Comparison of ENCODE assay signal across 19 cellular contexts in genomic region chr20:22581437-22582385, GRCh38. TPM values are rescaled to one million over a fixed set of nuclear protein-coding genes. Genes with fewer than 3 reads are reported as not detected.
A peak's percentile ranks its signal among the peaks of the same experiment; 100 is the strongest.
DNase-seq lines count a peak whose midpoint lies in the region; ATAC-seq and TF ChIP-seq lines count a peak whose summit lies in the region.
"Had no signal": no experiment of that assay in that cellular context is flagged by ENCODE, and none has a peak within 500 bp of the region (broad histone marks: within the 10 kb centered on the region; RNA-seq: fewer than 3 reads in every experiment).

No MANE protein-coding gene starts in this region.

- intact Hi-C loops in colonic mucosa (cut with DNase I), result loop anchor here (2.0 kb wide), 1 partner anchor 91 kb away; no protein-coding TSS in a partner anchor
- intact Hi-C loops in CD8-positive, alpha-beta T cell (cut with DNase I, micrococcal nuclease), result no loop called here
- intact Hi-C loops in esophagus squamous epithelium (cut with DNase I), result no loop called here

- no peak overlapping the region for H3K4me2 ChIP-seq in BLaER1 treated with 17β-estradiol and CSF1 and Interleukin-3, amounts not matched to agents 10 nM and 100 nM

- H3K27me3 ChIP-seq in BLaER1 treated with 17β-estradiol and CSF1 and Interleukin-3, amounts not matched to agents 10 nM and 100 nM, result peaks cover 99 to 100% (median 100%) of the 10 kb centered on the region in 11 experiments
- peaks cover 38% of the 10 kb centered on the region for H3K27me3 ChIP-seq in colonic mucosa
- H3K27me3 ChIP-seq in CD8-positive, alpha-beta T cell (ENCODE audit: insufficient read depth, low read length), result peaks cover 6% of the 10 kb centered on the region
- H3K27me3 ChIP-seq in esophagus squamous epithelium, result peaks cover 26 to 100% (median 41%) of the 10 kb centered on the region in 4 donors

- H3K4me1 Mint-ChIP-seq in neural crest cell, result peaks cover 4% of the 10 kb centered on the region
- no peaks in the 10 kb centered on the region for H3K4me1 Mint-ChIP-seq in CD8-positive, alpha-beta T cell (ENCODE audit: low read depth)
- H3K4me1 Mint-ChIP-seq: activated CD4-positive, alpha-beta T cell treated with anti-CD3 and anti-CD28 coated beads for 36 hours; CD4-positive, CD25-positive, alpha-beta regulatory T cell; memory B cell had no signal

- 38 to 43% methylated on average over 13 to 26 of the region's 54 CpGs for WGBS in esophagus squamous epithelium, 2 donors

- ATAC-seq in CD8-positive, alpha-beta T cell, result no peak
- ATAC-seq: activated CD4-positive, alpha-beta T cell treated with anti-CD3 and anti-CD28 coated beads for 36 hours had no signal

- TF ChIP-seq CTCF in colonic mucosa (IDR thresholded peaks at IDR 0.05) (no peak), neural crest cell (conservative IDR thresholded peaks at IDR 0.05) (no peak), esophagus squamous epithelium (IDR thresholded peaks at IDR 0.05) (no peak)
- no peak for TF ChIP-seq CTCF in CD8-positive, alpha-beta T cell (IDR thresholded peaks at IDR 0.05)

- peak overlapping the region; percentile 71 for H3K4me3 Mint-ChIP-seq in neural crest cell
- no peak overlapping the region for H3K4me3 Mint-ChIP-seq in CD8-positive, alpha-beta T cell
- H3K4me3 Mint-ChIP-seq: activated CD4-positive, alpha-beta T cell treated with anti-CD3 and anti-CD28 coated beads for 36 hours; CD4-positive, CD25-positive, alpha-beta regulatory T cell; memory B cell had no signal

- no peaks in the 10 kb centered on the region for H3K36me3 Mint-ChIP-seq in neural crest cell (ENCODE audit: low read depth)
- no peaks in the 10 kb centered on the region for H3K36me3 Mint-ChIP-seq in CD8-positive, alpha-beta T cell
- H3K36me3 Mint-ChIP-seq: CD4-positive, CD25-positive, alpha-beta regulatory T cell; memory B cell had no signal

- no peak overlapping the region for H3K9ac ChIP-seq in BLaER1 treated with 17β-estradiol and CSF1 and Interleukin-3, amounts not matched to agents 10 nM and 100 nM
- H3K9ac ChIP-seq in colonic mucosa (ENCODE audit: low read depth in 2 of 2, low read length in 2 of 2), result no peak overlapping the region

- CTCF ChIA-PET in CD8-positive, alpha-beta T cell (lab: Charles Lee), result no interaction called here

- POLR2A ChIA-PET in CD8-positive, alpha-beta T cell (lab: Charles Lee), result no interaction called here

- H3K27ac Mint-ChIP-seq in neural crest cell (ENCODE audit: unreplicated experiment), result no peak overlapping the region
- no peak overlapping the region for H3K27ac Mint-ChIP-seq in CD8-positive, alpha-beta T cell
- H3K27ac Mint-ChIP-seq: activated CD4-positive, alpha-beta T cell treated with anti-CD3 and anti-CD28 coated beads for 36 hours; CD4-positive, CD25-positive, alpha-beta regulatory T cell; memory B cell had no signal

- peaks cover 3 to 14% (median 6%) of the 10 kb centered on the region in 10 experiments; a peak in 11 of 20 replicates for H3K4me1 ChIP-seq in BLaER1 treated with 17β-estradiol and CSF1 and Interleukin-3, amounts not matched to agents 10 nM and 100 nM
- peaks cover 4% of the 10 kb centered on the region for H3K4me1 ChIP-seq in colonic mucosa
- no peaks in the 10 kb centered on the region for H3K4me1 ChIP-seq in CD8-positive, alpha-beta T cell (ENCODE audit: insufficient read depth, low read length)
- H3K4me1 ChIP-seq in esophagus squamous epithelium, result peaks cover 16 to 66% (median 32%) of the 10 kb centered on the region in 3 donors

- H3K9me3 Mint-ChIP-seq in neural crest cell, result no peaks in the 10 kb centered on the region
- no peaks in the 10 kb centered on the region for H3K9me3 Mint-ChIP-seq in CD8-positive, alpha-beta T cell

- H3K9me3 ChIP-seq in BLaER1 treated with 17β-estradiol and CSF1 and Interleukin-3, amounts not matched to agents 10 nM and 100 nM (replicated peaks in 1 of 11), result peaks cover 71 to 89% (median 86%) of the 10 kb centered on the region in 11 experiments
- no peaks in the 10 kb centered on the region for H3K9me3 ChIP-seq in colonic mucosa
- no peaks in the 10 kb centered on the region for H3K9me3 ChIP-seq in CD8-positive, alpha-beta T cell (ENCODE audit: low read length)
- no peaks in the 10 kb centered on the region for H3K9me3 ChIP-seq in esophagus squamous epithelium
- H3K9me3 ChIP-seq: ascending aorta had no signal

- peak overlapping the region in 6 of 10 experiments; percentile 7 to 65 (median 50); a peak in 6 of 20 replicates for H3K4me3 ChIP-seq in BLaER1 treated with 17β-estradiol and CSF1 and Interleukin-3, amounts not matched to agents 10 nM and 100 nM
- peak overlapping the region; percentile 47 for H3K4me3 ChIP-seq in colonic mucosa
- no peak overlapping the region for H3K4me3 ChIP-seq in CD8-positive, alpha-beta T cell (ENCODE audit: low read depth, low read length)
- no peak overlapping the region for H3K4me3 ChIP-seq in esophagus squamous epithelium

- DNase-seq in ELF-1 (ENCODE audit: low read depth, low spot score) (peak; percentile 39), colonic mucosa (no peak), neural crest cell (ENCODE audit: low read depth, low spot score) (no peak), esophagus squamous epithelium (lab: John Stamatoyannopoulos, UW) (no peak), D341Med (ENCODE audit: low spot score) (no peak)
- no peak for DNase-seq in CD8-positive, alpha-beta T cell
- DNase-seq: activated CD4-positive, alpha-beta T cell treated with anti-CD3 and anti-CD28 coated beads for 36 hours; CD4-positive, CD25-positive, alpha-beta regulatory T cell; KBM-7; NCI-H1417 treated with DMSO at 0.1 percent for 48 hours; NCI-H524 treated with DMSO at 0.1 percent for 48 hours; stimulated activated CD4-positive, alpha-beta T cell treated with anti-CD3 and anti-CD28 coated beads, Interleukin-2, amount 100 ng/mL, for 24 hours; trophoblast cell had no signal

- peaks cover 0 to 5% (median 0%) of the 10 kb centered on the region in 11 experiments; a peak in 2 of 22 replicates for H4K20me1 ChIP-seq in BLaER1 treated with 17β-estradiol and CSF1 and Interleukin-3, amounts not matched to agents 10 nM and 100 nM

- H3K27me3 Mint-ChIP-seq in neural crest cell (ENCODE audit: low read depth), result peaks cover 91% of the 10 kb centered on the region
- H3K27me3 Mint-ChIP-seq in CD8-positive, alpha-beta T cell (ENCODE audit: low read depth), result peaks cover 53% of the 10 kb centered on the region

- peaks cover 0 to 19% (median 0%) of the 10 kb centered on the region in 11 experiments; a peak in 4 of 22 replicates for H3K36me3 ChIP-seq in BLaER1 treated with 17β-estradiol and CSF1 and Interleukin-3, amounts not matched to agents 10 nM and 100 nM
- H3K36me3 ChIP-seq in colonic mucosa, result no peaks in the 10 kb centered on the region
- H3K36me3 ChIP-seq in CD8-positive, alpha-beta T cell (ENCODE audit: insufficient read depth, low read length), result no peaks in the 10 kb centered on the region
- no peaks in the 10 kb centered on the region for H3K36me3 ChIP-seq in esophagus squamous epithelium
- H3K36me3 ChIP-seq: ascending aorta had no signal

- TF ChIP-seq POLR2A in esophagus squamous epithelium (IDR thresholded peaks at IDR 0.05), result no peak

- no peak overlapping the region for H3K27ac ChIP-seq in BLaER1 treated with 17β-estradiol and CSF1 and Interleukin-3, amounts not matched to agents 10 nM and 100 nM
- H3K27ac ChIP-seq in colonic mucosa (peak overlapping the region; percentile 91), esophagus squamous epithelium (no peak overlapping the region)
- no peak overlapping the region for H3K27ac ChIP-seq in CD8-positive, alpha-beta T cell (ENCODE audit: low read depth, low read length)
- H3K27ac ChIP-seq: ascending aorta had no signal

RNA-seq across cellular contexts. Expression of gene FOXA2, which starts 2.7 kb away (rescaled TPM):
- 10 to 100 TPM; 27.9 to 29.1 TPM for total RNA-seq in colonic mucosa
- 0.09 TPM in 1 of 2 replicates, not detected in the other for total RNA-seq in neural crest cell
- not detected for total RNA-seq in CD8-positive, alpha-beta T cell
- total RNA-seq in esophagus squamous epithelium, result under 1 TPM in 1 of 4 donors, not detected in 3; 0.13 TPM
- total RNA-seq: activated CD4-positive, alpha-beta T cell treated with anti-CD3 and anti-CD28 coated beads for 36 hours; ascending aorta; CD4-positive, CD25-positive, alpha-beta regulatory T cell; pulmonary artery endothelial cell; RPMI7951; T-helper 1 cell treated with Interleukin-12 subunit alpha and Interleukin-12 subunit beta and Interleukin-4 antibody, amounts not matched to agents 30 ng/mL and 1 ng/mL, for 36 hours had no signal

Comparison
In these comparisons a context has a peak if more than half of its experiments do, and no peak if none do; other contexts are left out.
1. H3K4me3 ChIP-seq: peak in BLaER1 treated with 17β-estradiol and CSF1 and Interleukin-3, amounts not matched to agents 10 nM and 100 nM (6 of 10) and colonic mucosa (single experiment); none in CD8-positive, alpha-beta T cell (single experiment) and esophagus squamous epithelium (0 of 4).
2. RNA of gene FOXA2, which starts 2.7 kb away (total RNA-seq): 27.9 to 29.1 TPM in colonic mucosa; 0.09 TPM in neural crest cell, not detected in CD8-positive, alpha-beta T cell and 0.13 TPM in esophagus squamous epithelium; every median in the first group is over 10 times any median in the second.